2 cellular contexts compared by ENCODE assay signal in the genomic region with DNA sequence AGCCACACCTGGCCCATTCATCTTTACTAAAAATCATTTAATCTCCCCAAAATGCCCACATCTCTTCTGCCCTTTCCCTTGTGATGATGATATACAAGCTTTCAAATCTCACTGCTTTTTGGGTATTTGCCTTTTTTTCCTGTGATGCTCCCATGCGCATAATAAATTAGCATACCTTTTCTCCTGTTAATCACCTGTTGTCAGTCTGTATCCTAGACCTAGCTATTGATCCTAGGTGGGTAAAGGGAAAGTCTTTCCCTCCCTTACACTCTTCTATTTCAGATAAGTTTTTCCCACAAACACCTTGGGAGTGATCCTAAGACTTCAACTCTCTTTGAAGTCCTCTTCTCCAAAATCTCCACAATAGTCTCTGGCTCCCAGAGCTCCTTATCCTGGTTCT.
TF ChIP-seq lines count a peak whose summit lies in the region.

No MANE protein-coding gene starts in this region.

TF ChIP-seq in GM23338, 12 proteins besides CTCF, POLR2A, EP300 and RAD21:
- no peak for TF ChIP-seq STAT1 (IDR thresholded peaks at IDR 0.05; ENCODE audit: unreplicated experiment)
- TF ChIP-seq ZNF114 (CRISPR knock-in tag; IDR thresholded peaks at IDR 0.05) = no peak
- TF ChIP-seq, protein P1, sequence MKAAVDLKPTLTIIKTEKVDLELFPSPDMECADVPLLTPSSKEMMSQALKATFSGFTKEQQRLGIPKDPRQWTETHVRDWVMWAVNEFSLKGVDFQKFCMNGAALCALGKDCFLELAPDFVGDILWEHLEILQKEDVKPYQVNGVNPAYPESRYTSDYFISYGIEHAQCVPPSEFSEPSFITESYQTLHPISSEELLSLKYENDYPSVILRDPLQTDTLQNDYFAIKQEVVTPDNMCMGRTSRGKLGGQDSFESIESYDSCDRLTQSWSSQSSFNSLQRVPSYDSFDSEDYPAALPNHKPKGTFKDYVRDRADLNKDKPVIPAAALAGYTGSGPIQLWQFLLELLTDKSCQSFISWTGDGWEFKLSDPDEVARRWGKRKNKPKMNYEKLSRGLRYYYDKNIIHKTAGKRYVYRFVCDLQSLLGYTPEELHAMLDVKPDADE (IDR thresholded peaks at IDR 0.05) = no peak
- TF ChIP-seq, protein P2, sequence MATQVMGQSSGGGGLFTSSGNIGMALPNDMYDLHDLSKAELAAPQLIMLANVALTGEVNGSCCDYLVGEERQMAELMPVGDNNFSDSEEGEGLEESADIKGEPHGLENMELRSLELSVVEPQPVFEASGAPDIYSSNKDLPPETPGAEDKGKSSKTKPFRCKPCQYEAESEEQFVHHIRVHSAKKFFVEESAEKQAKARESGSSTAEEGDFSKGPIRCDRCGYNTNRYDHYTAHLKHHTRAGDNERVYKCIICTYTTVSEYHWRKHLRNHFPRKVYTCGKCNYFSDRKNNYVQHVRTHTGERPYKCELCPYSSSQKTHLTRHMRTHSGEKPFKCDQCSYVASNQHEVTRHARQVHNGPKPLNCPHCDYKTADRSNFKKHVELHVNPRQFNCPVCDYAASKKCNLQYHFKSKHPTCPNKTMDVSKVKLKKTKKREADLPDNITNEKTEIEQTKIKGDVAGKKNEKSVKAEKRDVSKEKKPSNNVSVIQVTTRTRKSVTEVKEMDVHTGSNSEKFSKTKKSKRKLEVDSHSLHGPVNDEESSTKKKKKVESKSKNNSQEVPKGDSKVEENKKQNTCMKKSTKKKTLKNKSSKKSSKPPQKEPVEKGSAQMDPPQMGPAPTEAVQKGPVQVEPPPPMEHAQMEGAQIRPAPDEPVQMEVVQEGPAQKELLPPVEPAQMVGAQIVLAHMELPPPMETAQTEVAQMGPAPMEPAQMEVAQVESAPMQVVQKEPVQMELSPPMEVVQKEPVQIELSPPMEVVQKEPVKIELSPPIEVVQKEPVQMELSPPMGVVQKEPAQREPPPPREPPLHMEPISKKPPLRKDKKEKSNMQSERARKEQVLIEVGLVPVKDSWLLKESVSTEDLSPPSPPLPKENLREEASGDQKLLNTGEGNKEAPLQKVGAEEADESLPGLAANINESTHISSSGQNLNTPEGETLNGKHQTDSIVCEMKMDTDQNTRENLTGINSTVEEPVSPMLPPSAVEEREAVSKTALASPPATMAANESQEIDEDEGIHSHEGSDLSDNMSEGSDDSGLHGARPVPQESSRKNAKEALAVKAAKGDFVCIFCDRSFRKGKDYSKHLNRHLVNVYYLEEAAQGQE (IDR thresholded peaks at IDR 0.05; ENCODE audit: unreplicated experiment) = no peak
- no peak for TF ChIP-seq POLR2AphosphoS5 (IDR thresholded peaks at IDR 0.05; ENCODE audit: low read depth)
- no peak for TF ChIP-seq ZNF331 (CRISPR knock-in tag; IDR thresholded peaks at IDR 0.05; ENCODE audit: low read depth)
- no peak for TF ChIP-seq NANOG (IDR thresholded peaks at IDR 0.05; ENCODE audit: borderline replicate concordance)
- no peak for TF ChIP-seq EZH2phosphoT487 (IDR thresholded peaks at IDR 0.05; ENCODE audit: unreplicated experiment)
- TF ChIP-seq JUNB (IDR thresholded peaks at IDR 0.05; ENCODE audit: unreplicated experiment) = no peak
- no peak for TF ChIP-seq EZH2 (IDR thresholded peaks at IDR 0.05; ENCODE audit: low read depth, unreplicated experiment)

TF ChIP-seq in H1, 55 proteins besides CTCF, POLR2A, EP300 and RAD21:
- no peak for TF ChIP-seq CHD1 (IDR thresholded peaks at IDR 0.05; ENCODE audit: low read depth, low read length)
- TF ChIP-seq EZH2 (IDR thresholded peaks at IDR 0.05; ENCODE audit: low read depth, low read length, severe bottlenecking) = no peak
- TF ChIP-seq POU5F1 (IDR thresholded peaks at IDR 0.05; ENCODE audit: low read depth, low read length) = peak; percentile 59; the same call in 1 of the 2 replicates
- TF ChIP-seq NANOG (IDR thresholded peaks at IDR 0.05; ENCODE audit: insufficient read depth, low read depth, low read length, poor library complexity, severe bottlenecking) = no peak
- TF ChIP-seq BRCA1 (IDR thresholded peaks at IDR 0.05; ENCODE audit: low read depth, low read length) = no peak
- TF ChIP-seq TAF1 (IDR thresholded peaks at IDR 0.05; ENCODE audit: low read depth, low read length) = no peak
- TF ChIP-seq CREB1 (IDR thresholded peaks at IDR 0.05) = no peak
